16 cellular contexts compared by ENCODE assay signal in genomic region chr13:110320645-110321044, GRCh38. TPM values are rescaled to one million over a fixed set of nuclear protein-coding genes. Genes with fewer than 3 reads are reported as not detected.
DNase-seq lines count a peak whose midpoint lies in the region; ATAC-seq and TF ChIP-seq lines count a peak whose summit lies in the region.
"Had no signal": no experiment of that assay in that cellular context is flagged by ENCODE, and none has a peak within 500 bp of the region (broad histone marks: within the 10 kb centered on the region; RNA-seq: fewer than 3 reads in every experiment).

No MANE protein-coding gene starts in this region.

- no peak overlapping the region for H3K4me3 ChIP-seq in ACC112 (ENCODE audit: low read depth, low read length)
- H3K4me3 ChIP-seq in fibroblast of lung (replicated peaks in 1 of 4; ENCODE audit: control extremely low read depth in 1 of 4, insufficient read depth in 1 of 4, low read depth in 3 of 4, low read length in 4 of 4) = no peak overlapping the region
- H3K4me3 ChIP-seq in psoas muscle = no peak overlapping the region
- H3K4me3 ChIP-seq: suprapubic skin had no signal

- peak overlapping the region; percentile 79 for H3K27ac ChIP-seq in ACC112 (ENCODE audit: low read depth, low read length)
- H3K27ac ChIP-seq in RWPE1 = peak overlapping the region; percentile 97; the same call in 1 of the 2 replicates
- peak overlapping the region; percentile 11 for H3K27ac ChIP-seq in fibroblast of lung (ENCODE audit: insufficient read depth, low read length)
- H3K27ac ChIP-seq in psoas muscle = peak overlapping the region; percentile 71
- H3K27ac ChIP-seq: suprapubic skin had no signal

- no peak overlapping the region for H2AFZ ChIP-seq in ACC112 (ENCODE audit: low read length, unreplicated experiment)
- H2AFZ ChIP-seq in fibroblast of lung (ENCODE audit: low read length) = no peak overlapping the region

- no peaks in the 10 kb centered on the region for H3K9me3 ChIP-seq in fibroblast of lung (ENCODE audit: control insufficient read depth, insufficient read depth, low read depth, low read length)
- H3K9me3 ChIP-seq in psoas muscle = no peaks in the 10 kb centered on the region
- H3K9me3 ChIP-seq: suprapubic skin had no signal

- peaks cover 59% of the 10 kb centered on the region for H3K79me2 ChIP-seq in ACC112 (ENCODE audit: control insufficient read depth, insufficient read depth, low read length, unreplicated experiment)
- H3K79me2 ChIP-seq in fibroblast of lung (ENCODE audit: control insufficient read depth, insufficient read depth, low read length) = peaks cover 62% of the 10 kb centered on the region

- H3K4me2 ChIP-seq in fibroblast of lung (ENCODE audit: extremely low read depth, insufficient read depth, low read length) = peak overlapping the region; percentile 6

- H3K36me3 ChIP-seq in ACC112 (ENCODE audit: insufficient read depth, low read length) = peaks cover 17% of the 10 kb centered on the region; the same call in 1 of the 2 replicates
- H3K36me3 ChIP-seq in fibroblast of lung (ENCODE audit: control insufficient read depth, insufficient read depth, low read length) = peaks cover 6% of the 10 kb centered on the region
- peaks cover 0 to 5% of the 10 kb centered on the region in 2 donors for H3K36me3 ChIP-seq in psoas muscle (ENCODE audit: insufficient read depth in 1 of 2, low read depth in 1 of 2)
- H3K36me3 ChIP-seq: suprapubic skin had no signal

- peaks cover 0 to 4% of the 10 kb centered on the region in 2 donors for H3K9me3 Mint-ChIP-seq in activated T-cell treated with anti-CD3 and anti-CD28 coated beads, Interleukin-2, amount 50 U/mL, for 72 hours
- H3K9me3 Mint-ChIP-seq: T-helper 1 cell treated with Interleukin-12 subunit alpha and Interleukin-12 subunit beta and Interleukin-4 antibody, amounts not matched to agents 30 μg/mL and 1 μg/mL, for 36 hours had no signal

- DNase-seq in RWPE1 (ENCODE audit: low spot score) = no peak
- DNase-seq in fibroblast of lung (ENCODE audit: low read depth in 2 of 2) = no peak
- no peak for DNase-seq in psoas muscle
- no peak for DNase-seq in SK-N-DZ (ENCODE audit: low spot score)
- DNase-seq in activated T-cell treated with anti-CD3 and anti-CD28 coated beads, Interleukin-2, amount 50 U/mL, for 72 hours = no peak
- DNase-seq: activated naive CD4-positive, alpha-beta T cell; foreskin melanocyte; MM.1S; NCI-H2029; NCI-H524 had no signal

- ATAC-seq in psoas muscle (no peak), GM18520 (IDR thresholded peaks at IDR 0.05; ENCODE audit: unreplicated experiment) (no peak), HG03095 (IDR thresholded peaks at IDR 0.05; ENCODE audit: unreplicated experiment) (no peak)
- ATAC-seq in activated T-cell treated with anti-CD3 and anti-CD28 coated beads, Interleukin-2, amount 50 U/mL, for 72 hours (replicated peaks in 1 of 2) = no peak
- ATAC-seq: activated CD4-positive, CD25-positive, alpha-beta regulatory T cell treated with anti-CD3 and anti-CD28 coated beads, Interleukin-2, amount 50 U/mL, for 24 hours had no signal

- WGBS in psoas muscle, 3 donors = 65 to 74% (median 67%) methylated on average over 2 of the region's 2 CpGs

- H3K4me1 ChIP-seq in ACC112 (ENCODE audit: control insufficient read depth, insufficient read depth, low read length, unreplicated experiment) (peaks cover 35% of the 10 kb centered on the region), fibroblast of lung (ENCODE audit: control insufficient read depth, extremely low read depth, insufficient read depth, low read length) (peaks cover 30% of the 10 kb centered on the region), psoas muscle (peaks cover 4% of the 10 kb centered on the region)

- H3K4me1 Mint-ChIP-seq in activated T-cell treated with anti-CD3 and anti-CD28 coated beads, Interleukin-2, amount 50 U/mL, for 72 hours (ENCODE audit: low read depth) = peaks cover 12% of the 10 kb centered on the region

- CTCF ChIA-PET in RWPE1 (lab: Yijun Ruan, JAX) = no interaction called here

- no peaks in the 10 kb centered on the region for H4K20me1 ChIP-seq in fibroblast of lung (ENCODE audit: control insufficient read depth, extremely low read depth, insufficient read depth, low read length)

- TF ChIP-seq CTCF in RWPE1 (conservative IDR thresholded peaks at IDR 0.05; ENCODE audit: low read depth) (no peak), fibroblast of lung (conservative IDR thresholded peaks at IDR 0.05 in 1 of 2, IDR thresholded peaks at IDR 0.05 in 1 of 2; ENCODE audit: low read depth in 1 of 2, low read length in 2 of 2) (no peak), psoas muscle (IDR thresholded peaks at IDR 0.05) (no peak)

- peaks cover 48% of the 10 kb centered on the region for H3K27me3 Mint-ChIP-seq in activated T-cell treated with anti-CD3 and anti-CD28 coated beads, Interleukin-2, amount 50 U/mL, for 72 hours (ENCODE audit: low read depth)

- POLR2A ChIA-PET in RWPE1 (lab: Yijun Ruan, JAX; ENCODE audit: low non-redundant PET) = no interaction called here

- H3K9ac ChIP-seq in fibroblast of lung (ENCODE audit: insufficient read depth, low read length) = no peak overlapping the region

- peaks cover 0 to 2% of the 10 kb centered on the region in 2 donors for H3K36me3 Mint-ChIP-seq in activated T-cell treated with anti-CD3 and anti-CD28 coated beads, Interleukin-2, amount 50 U/mL, for 72 hours (ENCODE audit: insufficient read depth in 2 of 2)

- H3K27ac Mint-ChIP-seq in activated T-cell treated with anti-CD3 and anti-CD28 coated beads, Interleukin-2, amount 50 U/mL, for 72 hours = no peak overlapping the region
- H3K27ac Mint-ChIP-seq: T-helper 1 cell treated with Interleukin-12 subunit alpha and Interleukin-12 subunit beta and Interleukin-4 antibody, amounts not matched to agents 30 μg/mL and 1 μg/mL, for 36 hours had no signal

- intact Hi-C loops in psoas muscle (cut with DNase I) = no loop called here

- H3K4me3 Mint-ChIP-seq in activated T-cell treated with anti-CD3 and anti-CD28 coated beads, Interleukin-2, amount 50 U/mL, for 72 hours = no peak overlapping the region
- H3K4me3 Mint-ChIP-seq: T-helper 1 cell treated with Interleukin-12 subunit alpha and Interleukin-12 subunit beta and Interleukin-4 antibody, amounts not matched to agents 30 μg/mL and 1 μg/mL, for 36 hours had no signal

- H3K27me3 ChIP-seq in ACC112 (ENCODE audit: insufficient read depth, low read length) (no peaks in the 10 kb centered on the region), fibroblast of lung (ENCODE audit: control insufficient read depth, insufficient read depth, low read length) (no peaks in the 10 kb centered on the region), psoas muscle (ENCODE audit: insufficient read depth in 3 of 3, low read length in 2 of 3) (peaks cover 0 to 19% (median 2%) of the 10 kb centered on the region in 3 donors)
- H3K27me3 ChIP-seq: suprapubic skin had no signal

RNA-seq across cellular contexts. Expression of gene COL4A2, which starts 13.6 kb away (rescaled TPM):
- total RNA-seq in fibroblast of lung (93.1 and 123 TPM in 2 replicates), psoas muscle (10 to 100 TPM; 49.1 to 64.0 (median 59.9) TPM)
- polyA plus RNA-seq in fibroblast of lung (43.8 and 463 TPM in 2 replicates), psoas muscle (10 to 100 TPM; 25.8 to 84.5 (median 37.9) TPM)
- polyA plus RNA-seq in fibroblast of lung (2012) = 52.1 and 712 TPM in 2 replicates
- polyA minus RNA-seq in fibroblast of lung (ENCODE audit: low replicate concordance) = 56.9 and 841 TPM in 2 replicates
- 65.4 and 81.9 TPM in 2 replicates for polyA plus RNA-seq in SK-N-DZ (2014; cell fraction: cytosol; rRNA removed)
- polyA plus RNA-seq in SK-N-DZ (2014; cell fraction: nucleus; rRNA removed) = 108 and 116 TPM in 2 replicates
- total RNA-seq in activated T-cell treated with anti-CD3 and anti-CD28 coated beads, Interleukin-2, amount 50 U/mL, for 72 hours = not detected

RNA-seq across cellular contexts. Expression of gene COL4A1, which starts 13.7 kb away (rescaled TPM):
- 34.0 and 57.5 TPM in 2 replicates for total RNA-seq in fibroblast of lung
- 18.4 and 607 TPM in 2 replicates for polyA plus RNA-seq in fibroblast of lung
- 19.5 and 691 TPM in 2 replicates for polyA plus RNA-seq in fibroblast of lung (2012)
- 30.9 and 567 TPM in 2 replicates for polyA minus RNA-seq in fibroblast of lung (ENCODE audit: low replicate concordance)
- total RNA-seq in psoas muscle = 100 to 1,000 TPM in 2 of 4 donors, 10 to 100 TPM in 2; 87.3 to 127 (median 110) TPM
- polyA plus RNA-seq in psoas muscle = 100 to 1,000 TPM in 1 of 3 donors, 10 to 100 TPM in 2; 39.0 to 115 (median 60.2) TPM
- 47.5 and 48.2 TPM in 2 replicates for polyA plus RNA-seq in SK-N-DZ (2014; cell fraction: cytosol; rRNA removed)
- polyA plus RNA-seq in SK-N-DZ (2014; cell fraction: nucleus; rRNA removed) = 44.8 and 49.1 TPM in 2 replicates
- under 1 TPM in 1 of 2 donors, not detected in 1; 0.19 TPM for total RNA-seq in activated T-cell treated with anti-CD3 and anti-CD28 coated beads, Interleukin-2, amount 50 U/mL, for 72 hours

Comparison
In these comparisons a context has a peak if more than half of its experiments do, and no peak if none do; other contexts are left out.
1. H3K27ac ChIP-seq: peak in every context shown above with its lines; median percentile 97 in RWPE1; 79 in ACC112; 71 in psoas muscle; 11 in fibroblast of lung.
2. RNA of gene COL4A2, which starts 13.6 kb away (total RNA-seq): 93.1 to 123 TPM in fibroblast of lung and 49.1 to 64.0 TPM in psoas muscle; not detected in activated T-cell treated with anti-CD3 and anti-CD28 coated beads, Interleukin-2, amount 50 U/mL, for 72 hours; every median in the first group is over 10 times any median in the second.
3. RNA of gene COL4A1, which starts 13.7 kb away (total RNA-seq): 87.3 to 127 TPM in psoas muscle and 34.0 to 57.5 TPM in fibroblast of lung; 0.19 TPM in activated T-cell treated with anti-CD3 and anti-CD28 coated beads, Interleukin-2, amount 50 U/mL, for 72 hours; every median in the first group is over 10 times any median in the second.